ENCODE assay signal across 17 cellular contexts in genomic region chr1:165933446-165934170, GRCh38.
"Had no signal": no experiment of that assay in that cellular context is flagged by ENCODE, and none has a peak within 500 bp of the region (broad histone marks: within the 10 kb centered on the region; RNA-seq: fewer than 3 reads in every experiment).

No MANE protein-coding gene starts in this region.

- H3K27me3 ChIP-seq: cardiac muscle cell had no signal

- H3K4me1 ChIP-seq: esophagus squamous epithelium had no signal

- ATAC-seq: activated CD4-positive, CD25-positive, alpha-beta regulatory T cell treated with anti-CD3 and anti-CD28 coated beads, Interleukin-2, amount 50 U/mL, for 24 hours; left lobe of liver; natural killer cell treated with Interleukin-12 subunit alpha and Interleukin-12 subunit beta and Interleukin-15 and Interleukin-18, amount 100 ng/mL, for 72 hours; stimulated activated naive B cell treated with anti-CD40 and anti-IgM and Interleukin-4, amounts not matched to agents 10 μg/mL and 1 μg/mL and 100 μg/mL, for 72 hours had no signal

- H3K27ac ChIP-seq: cardiac muscle cell, esophagus squamous epithelium had no signal

- H3K4me3 ChIP-seq: cardiac muscle cell, esophagus squamous epithelium, lung had no signal

- H3K9me3 ChIP-seq: esophagus squamous epithelium had no signal

- H3K36me3 ChIP-seq: cardiac muscle cell, esophagus squamous epithelium had no signal

- FAIRE-seq: kidney had no signal

- DNase-seq: activated CD4-positive, alpha-beta T cell treated with anti-CD3 and anti-CD28 coated beads, Interleukin-2, amount 50 U/mL, for 1 hour; activated CD8-positive, alpha-beta memory T cell treated with anti-CD3 and anti-CD28 coated beads, Interleukin-2, amount 50 U/mL, for 4 hours; activated effector memory CD4-positive, alpha-beta T cell treated with Interleukin-2 at 50 U/mL for 16 hours; activated T-cell treated with anti-CD3 and anti-CD28 coated beads, Interleukin-2, amount 50 U/mL, for 48 hours; effector memory CD4-positive, alpha-beta T cell; esophagus squamous epithelium; kidney; nucleus accumbens; posterior cingulate gyrus; stimulated activated naive B cell treated with anti-CD40 and anti-IgM and Interleukin-4, amounts not matched to agents 10 μg/mL and 1 μg/mL and 100 μg/mL, for 72 hours; T-helper 1 cell; T1000 had no signal
